In the genomic region with DNA sequence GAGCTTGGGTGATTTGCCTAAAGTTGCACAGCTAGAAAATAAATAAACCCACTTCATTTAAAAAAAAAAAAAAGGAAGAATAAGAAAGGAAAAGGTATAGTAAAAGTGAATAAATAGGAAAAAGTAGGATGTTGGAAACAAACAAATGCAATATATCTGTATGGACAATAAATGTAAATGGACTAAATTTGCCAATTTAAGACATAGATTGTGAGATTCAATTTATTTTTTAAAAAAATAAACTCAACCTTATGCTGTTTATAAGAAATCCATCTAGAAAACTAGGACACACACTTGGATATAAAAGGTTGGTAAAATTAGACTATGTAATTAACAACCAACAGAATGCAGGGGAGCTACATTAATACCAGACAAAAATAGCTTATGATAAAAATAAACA, we compare ENCODE assay signal across 33 cellular contexts.
"Had no signal": no experiment of that assay in that cellular context is flagged by ENCODE, and none has a peak within 500 bp of the region (broad histone marks: within the 10 kb centered on the region; RNA-seq: fewer than 3 reads in every experiment).

No MANE protein-coding gene starts in this region.

- FAIRE-seq: astrocyte, bronchial epithelial cell had no signal

- H3K27me3 ChIP-seq: adrenal gland, ascending aorta, body of pancreas, brain microvascular endothelial cell, cardiac muscle cell had no signal

- ATAC-seq: activated naive CD4-positive, alpha-beta T cell treated with anti-CD3 and anti-CD28 coated beads, Interleukin-2, amount 50 U/mL, for 72 hours; activated naive CD8-positive, alpha-beta T cell treated with anti-CD3 and anti-CD28 coated beads, Interleukin-2, amount 50 U/mL, for 24 hours; activated T-cell treated with anti-CD3 and anti-CD28 coated beads, Interleukin-2, amount 50 U/mL, for 4 hours; activated T-cell treated with anti-CD3 and anti-CD28 coated beads, Interleukin-2, amount 50 U/mL, for 72 hours; activated T-helper 17 cell treated with anti-CD3 and anti-CD28 coated beads, Interleukin-2, amount 50 U/mL, for 72 hours; body of pancreas had no signal

- H3K36me3 ChIP-seq: adrenal gland, ascending aorta, brain microvascular endothelial cell, breast epithelium, cardiac muscle cell had no signal

- H3K4me1 ChIP-seq: adrenal gland, ascending aorta, body of pancreas, breast epithelium had no signal

- H3K27ac ChIP-seq: adrenal gland, ascending aorta, body of pancreas, brain microvascular endothelial cell, breast epithelium, cardiac muscle cell had no signal

- H3K4me3 ChIP-seq: adrenal gland, ascending aorta, body of pancreas, breast epithelium, cardiac muscle cell had no signal

- DNase-seq: activated effector memory CD4-positive, alpha-beta T cell treated with anti-CD3 and anti-CD28 coated beads, Interleukin-2, amount 50 U/mL, for 16 hours; activated effector memory CD4-positive, alpha-beta T cell treated with Interleukin-2 at 50 U/mL for 16 hours; activated gamma-delta T cell; activated gamma-delta T cell treated with Interleukin-2 at 50 U/mL for 16 hours; activated naive CD4-positive, alpha-beta T cell; activated naive CD4-positive, alpha-beta T cell treated with anti-CD3 and anti-CD28 coated beads for 36 hours; activated naive CD4-positive, alpha-beta T cell treated with anti-CD3 and anti-CD28 coated beads, Interleukin-2, amount 10 ng/mL, durations not matched to agents 7 days and 5 days; activated naive CD4-positive, alpha-beta T cell treated with anti-CD3 and anti-CD28 coated beads, Interleukin-2, amount 50 U/mL, for 16 hours; activated naive CD4-positive, alpha-beta T cell treated with Interleukin-2 at 50 U/mL for 16 hours; activated naive CD8-positive, alpha-beta T cell treated with anti-CD3 and anti-CD28 coated beads for 36 hours; activated naive CD8-positive, alpha-beta T cell treated with anti-CD3 and anti-CD28 coated beads, Interleukin-2, amount 10 ng/mL, durations not matched to agents 7 days and 5 days; activated naive CD8-positive, alpha-beta T cell treated with anti-CD3 and anti-CD28 coated beads, Interleukin-2, amount 50 U/mL, for 24 hours; activated T-cell treated with anti-CD3 and anti-CD28 coated beads, Interleukin-2, amount 50 U/mL, for 24 hours; activated T-cell treated with anti-CD3 and anti-CD28 coated beads, Interleukin-2, amount 50 U/mL, for 4 hours; activated T-cell treated with anti-CD3 and anti-CD28 coated beads, Interleukin-2, amount 50 U/mL, for 48 hours; activated T-cell treated with anti-CD3 and anti-CD28 coated beads, Interleukin-2, amount 50 U/mL, for 72 hours; adrenal gland; amniotic stem cell; amygdala; anterior cingulate cortex; aorta; body of pancreas; brain microvascular endothelial cell; caudate nucleus; central memory CD4-positive, alpha-beta T cell; cerebellar nuclear complex had no signal

- H3K9me3 ChIP-seq: ascending aorta had no signal
